Comparison of ENCODE assay signal across 1 cellular context in genomic region chr2:120269816-120270215, GRCh38.
TF ChIP-seq lines count a peak whose summit lies in the region.

No MANE protein-coding gene starts in this region.

TF ChIP-seq in HepG2, 621 proteins besides CTCF, POLR2A, EP300 and RAD21:
- TF ChIP-seq TP53 (CRISPR knock-in tag; conservative IDR thresholded peaks at IDR 0.05) (no peak), SSRP1 (CRISPR knock-in tag; IDR thresholded peaks at IDR 0.05) (no peak), TOE1 (CRISPR knock-in tag; IDR thresholded peaks at IDR 0.05) (no peak), BCLAF1 (IDR thresholded peaks at IDR 0.05) (no peak), ZMAT3 (CRISPR knock-in tag; conservative IDR thresholded peaks at IDR 0.05) (no peak)
- TF ChIP-seq, protein P1, sequence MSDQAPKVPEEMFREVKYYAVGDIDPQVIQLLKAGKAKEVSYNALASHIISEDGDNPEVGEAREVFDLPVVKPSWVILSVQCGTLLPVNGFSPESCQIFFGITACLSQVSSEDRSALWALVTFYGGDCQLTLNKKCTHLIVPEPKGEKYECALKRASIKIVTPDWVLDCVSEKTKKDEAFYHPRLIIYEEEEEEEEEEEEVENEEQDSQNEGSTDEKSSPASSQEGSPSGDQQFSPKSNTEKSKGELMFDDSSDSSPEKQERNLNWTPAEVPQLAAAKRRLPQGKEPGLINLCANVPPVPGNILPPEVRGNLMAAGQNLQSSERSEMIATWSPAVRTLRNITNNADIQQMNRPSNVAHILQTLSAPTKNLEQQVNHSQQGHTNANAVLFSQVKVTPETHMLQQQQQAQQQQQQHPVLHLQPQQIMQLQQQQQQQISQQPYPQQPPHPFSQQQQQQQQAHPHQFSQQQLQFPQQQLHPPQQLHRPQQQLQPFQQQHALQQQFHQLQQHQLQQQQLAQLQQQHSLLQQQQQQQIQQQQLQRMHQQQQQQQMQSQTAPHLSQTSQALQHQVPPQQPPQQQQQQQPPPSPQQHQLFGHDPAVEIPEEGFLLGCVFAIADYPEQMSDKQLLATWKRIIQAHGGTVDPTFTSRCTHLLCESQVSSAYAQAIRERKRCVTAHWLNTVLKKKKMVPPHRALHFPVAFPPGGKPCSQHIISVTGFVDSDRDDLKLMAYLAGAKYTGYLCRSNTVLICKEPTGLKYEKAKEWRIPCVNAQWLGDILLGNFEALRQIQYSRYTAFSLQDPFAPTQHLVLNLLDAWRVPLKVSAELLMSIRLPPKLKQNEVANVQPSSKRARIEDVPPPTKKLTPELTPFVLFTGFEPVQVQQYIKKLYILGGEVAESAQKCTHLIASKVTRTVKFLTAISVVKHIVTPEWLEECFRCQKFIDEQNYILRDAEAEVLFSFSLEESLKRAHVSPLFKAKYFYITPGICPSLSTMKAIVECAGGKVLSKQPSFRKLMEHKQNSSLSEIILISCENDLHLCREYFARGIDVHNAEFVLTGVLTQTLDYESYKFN (CRISPR knock-in tag; conservative IDR thresholded peaks at IDR 0.05): 0 out of 2 replicates have a peak, but pooled peaks have one; percentile 7
